ENCODE assay signal across 22 cellular contexts in the genomic region with DNA sequence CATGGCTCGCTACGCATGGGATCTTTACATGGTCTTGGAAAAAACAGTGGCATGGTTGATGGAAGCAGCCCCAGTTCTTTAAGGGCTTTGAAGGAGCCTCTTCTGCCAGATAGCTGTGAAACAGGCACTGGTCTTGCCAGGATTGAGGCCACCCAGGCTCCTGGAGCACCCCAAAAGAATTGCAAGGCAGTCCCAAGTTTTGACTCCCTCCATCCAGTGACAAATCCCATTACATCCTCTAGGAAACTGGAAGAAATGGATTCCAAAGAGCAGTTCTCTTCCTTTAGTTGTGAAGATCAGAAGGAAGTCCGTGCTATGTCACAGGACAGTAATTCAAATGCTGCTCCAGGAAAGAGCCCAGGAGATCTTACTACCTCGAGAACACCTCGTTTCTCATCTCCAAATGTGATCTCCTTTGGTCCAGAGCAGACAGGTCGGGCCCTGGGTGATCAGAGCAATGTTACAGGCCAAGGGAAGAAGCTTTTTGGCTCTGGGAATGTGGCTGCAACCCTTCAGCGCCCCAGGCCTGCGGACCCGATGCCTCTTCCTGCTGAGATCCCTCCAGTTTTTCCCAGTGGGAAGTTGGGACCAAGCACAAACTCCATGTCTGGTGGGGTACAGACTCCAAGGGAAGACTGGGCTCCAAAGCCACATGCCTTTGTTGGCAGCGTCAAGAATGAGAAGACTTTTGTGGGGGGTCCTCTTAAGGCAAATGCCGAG.
"Had no signal": no experiment of that assay in that cellular context is flagged by ENCODE, and none has a peak within 500 bp of the region (broad histone marks: within the 10 kb centered on the region; RNA-seq: fewer than 3 reads in every experiment).

No MANE protein-coding gene starts in this region.

- H3K27ac Mint-ChIP-seq: activated CD8-positive, alpha-beta memory T cell treated with anti-CD3 and anti-CD28 coated beads, Interleukin-2, amount 10 ng/mL, durations not matched to agents 7 days and 5 days; activated naive CD8-positive, alpha-beta T cell; mesothelial cell of epicardium had no signal

- H3K9me3 ChIP-seq: gastrocnemius medialis, heart left ventricle, left lung, suprapubic skin had no signal

- H3K4me3 Mint-ChIP-seq: activated CD8-positive, alpha-beta memory T cell treated with anti-CD3 and anti-CD28 coated beads, Interleukin-2, amount 10 ng/mL, durations not matched to agents 7 days and 5 days; activated naive CD8-positive, alpha-beta T cell; activated T-cell treated with anti-CD3 and anti-CD28 coated beads, Interleukin-2, amount 50 U/mL, for 4 hours; mesothelial cell of epicardium; nephron progenitor cell had no signal

- H3K27ac ChIP-seq: gastrocnemius medialis, heart left ventricle, left lung, suprapubic skin had no signal

- DNase-seq: activated CD4-positive, alpha-beta T cell treated with anti-CD3 and anti-CD28 coated beads, Interleukin-2, amount 50 U/mL, for 48 hours; activated CD8-positive, alpha-beta memory T cell treated with anti-CD3 and anti-CD28 coated beads, Interleukin-2, amount 10 ng/mL, durations not matched to agents 7 days and 5 days; activated T-cell treated with anti-CD3 and anti-CD28 coated beads, Interleukin-2, amount 50 U/mL, for 4 hours; cerebellar nuclear complex; cortex of kidney; gastrocnemius medialis; heart left ventricle; left lung; nephron progenitor cell; nucleus accumbens; retina; stimulated activated CD4-positive, alpha-beta T cell treated with anti-CD3 and anti-CD28 coated beads, Interleukin-12 subunit alpha, Interleukin-12 subunit beta, amount 100 ng/mL, for 4 hours; stimulated activated CD4-positive, alpha-beta T cell treated with anti-CD3 and anti-CD28 coated beads, Interleukin-1b, Interleukin-23, amount 100 ng/mL, for 48 hours; stimulated activated CD8-positive, alpha-beta memory T cell treated with anti-CD3 and anti-CD28 coated beads, Interleukin-4, amount 100 ng/mL, for 48 hours; stimulated activated naive CD8-positive, alpha-beta T cell treated with anti-CD3 and anti-CD28 coated beads, Interleukin-15, Interleukin-2, amounts not matched to agents 100 U/mL and 50 U/mL, for 24 hours; T-helper 1 cell; T1000; trophoblast cell had no signal

- H3K27me3 ChIP-seq: gastrocnemius medialis, heart left ventricle, left lung, suprapubic skin had no signal

- ATAC-seq: activated CD8-positive, alpha-beta memory T cell treated with anti-CD3 and anti-CD28 coated beads, Interleukin-2, amount 10 ng/mL, durations not matched to agents 7 days and 5 days; activated T-cell treated with anti-CD3 and anti-CD28 coated beads, Interleukin-2, amount 50 U/mL, for 4 hours; esophagus mucosa; gastrocnemius medialis; heart left ventricle; left lung; stimulated activated naive CD8-positive, alpha-beta T cell treated with anti-CD3 and anti-CD28 coated beads, Interleukin-15, Interleukin-2, amounts not matched to agents 100 U/mL and 50 U/mL, for 24 hours had no signal

- H3K4me1 ChIP-seq: left lung, suprapubic skin had no signal

- H3K27me3 Mint-ChIP-seq: activated CD8-positive, alpha-beta memory T cell treated with anti-CD3 and anti-CD28 coated beads, Interleukin-2, amount 10 ng/mL, durations not matched to agents 7 days and 5 days; activated naive CD8-positive, alpha-beta T cell had no signal

- H3K4me3 ChIP-seq: gastrocnemius medialis, heart left ventricle, left lung, suprapubic skin had no signal

- H3K9me3 Mint-ChIP-seq: activated T-cell treated with anti-CD3 and anti-CD28 coated beads, Interleukin-2, amount 50 U/mL, for 4 hours; mesothelial cell of epicardium; nephron progenitor cell had no signal
